ENCODE assay signal across 16 cellular contexts in the genomic region with DNA sequence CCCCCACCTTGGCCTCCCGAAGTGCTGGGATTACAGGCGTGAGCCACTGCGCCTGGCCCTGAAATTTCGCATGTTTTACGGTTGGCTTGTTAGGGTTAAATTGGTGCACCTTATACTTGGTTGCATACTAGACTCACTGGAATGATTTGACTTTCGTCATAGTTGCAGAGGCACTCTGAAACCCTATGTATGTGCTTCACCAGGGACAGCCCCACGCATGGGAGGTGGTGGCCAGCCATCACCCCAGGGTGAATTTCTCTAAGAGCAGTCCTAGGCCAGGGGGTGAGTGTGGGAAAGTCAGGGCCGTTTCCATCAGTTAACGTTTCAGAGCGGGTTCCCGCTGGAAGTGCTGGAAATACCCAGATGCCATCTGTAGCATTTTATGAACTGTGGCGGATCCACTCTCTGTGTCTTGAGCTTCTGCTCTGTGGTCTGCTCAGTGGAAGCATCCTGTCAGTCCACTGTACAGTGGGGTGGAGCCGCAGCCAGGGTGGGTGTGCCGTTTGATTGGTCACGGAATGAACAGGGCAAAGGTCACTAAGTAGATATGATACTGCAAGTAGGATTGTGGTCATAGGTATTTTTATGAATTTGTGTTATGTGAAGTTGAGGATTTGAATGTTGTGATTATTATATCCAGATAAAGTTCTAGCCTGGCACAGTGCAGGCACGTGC. TPM values are rescaled to one million over a fixed set of nuclear protein-coding genes. Genes with fewer than 3 reads are reported as not detected.
DNase-seq lines count a peak whose midpoint lies in the region; ATAC-seq, FAIRE-seq and TF ChIP-seq lines count a peak whose summit lies in the region.
"Had no signal": no experiment of that assay in that cellular context is flagged by ENCODE, and none has a peak within 500 bp of the region (broad histone marks: within the 10 kb centered on the region; RNA-seq: fewer than 3 reads in every experiment).

No MANE protein-coding gene starts in this region.

- H3K27me3 Mint-ChIP-seq in activated CD4-positive, alpha-beta T cell treated with anti-CD3 and anti-CD28 coated beads, Interleukin-2, amount 10 ng/mL, durations not matched to agents 24 days and 14 days: no peaks in the 10 kb centered on the region

- peaks cover 31% of the 10 kb centered on the region for H3K4me1 Mint-ChIP-seq in activated CD4-positive, alpha-beta T cell treated with anti-CD3 and anti-CD28 coated beads, Interleukin-2, amount 10 ng/mL, durations not matched to agents 24 days and 14 days

- peaks cover 23% of the 10 kb centered on the region for H3K4me1 ChIP-seq in colonic mucosa
- peaks cover 5 to 37% (median 15%) of the 10 kb centered on the region in 3 donors for H3K4me1 ChIP-seq in pancreas
- H3K4me1 ChIP-seq in gastrocnemius medialis: peaks cover 14% of the 10 kb centered on the region in 2 donors

- in situ Hi-C loops in brain microvascular endothelial cell (cut with HindIII; ENCODE audit: low pct_ligation_motif_present, low sequenced_read_pairs) (no loop called here), gastrocnemius medialis (cut with MboI; ENCODE audit: low sequenced_read_pairs in 4 of 4) (no loop called here)

- intact Hi-C loops in activated CD4-positive, alpha-beta T cell treated with anti-CD3 and anti-CD28 coated beads, Interleukin-2, amount 10 ng/mL, durations not matched to agents 24 days and 14 days (cut with micrococcal nuclease): no loop called here
- intact Hi-C loops in colonic mucosa (cut with DNase I): no loop called here
- intact Hi-C loops in pancreas (cut with DNase I): no loop called here
- intact Hi-C loops in gastrocnemius medialis (cut with DNase I; ENCODE audit: low total_unique reads): no loop called here

- WGBS in pancreas, 2 donors: 44 to 48% methylated on average over 16 of the region's 16 CpGs

- H3K36me3 ChIP-seq in colonic mucosa (no peaks in the 10 kb centered on the region), pancreas (no peaks in the 10 kb centered on the region), brain microvascular endothelial cell (replicated peaks) (peaks cover 5% of the 10 kb centered on the region), gastrocnemius medialis (no peaks in the 10 kb centered on the region)
- H3K36me3 ChIP-seq: tibial artery had no signal

- TF ChIP-seq POLR2A in gastrocnemius medialis (IDR thresholded peaks at IDR 0.05): no peak

- no peak for FAIRE-seq in pancreas (lab: Jason Lieb, UNC)

- H3K27me3 ChIP-seq in colonic mucosa (no peaks in the 10 kb centered on the region), pancreas (no peaks in the 10 kb centered on the region), brain microvascular endothelial cell (replicated peaks) (no peaks in the 10 kb centered on the region), gastrocnemius medialis (no peaks in the 10 kb centered on the region)
- H3K27me3 ChIP-seq: tibial artery had no signal

- H3K27ac ChIP-seq in colonic mucosa (peak overlapping the region; percentile 50), pancreas (no peak overlapping the region), brain microvascular endothelial cell (no peak overlapping the region), gastrocnemius medialis (no peak overlapping the region)
- H3K27ac ChIP-seq: tibial artery had no signal

- H3K9me3 ChIP-seq in colonic mucosa (no peaks in the 10 kb centered on the region), pancreas (no peaks in the 10 kb centered on the region), gastrocnemius medialis (no peaks in the 10 kb centered on the region)
- H3K9me3 ChIP-seq: tibial artery had no signal

- DNase-seq in activated CD4-positive, alpha-beta T cell treated with anti-CD3 and anti-CD28 coated beads, Interleukin-2, amount 10 ng/mL, durations not matched to agents 24 days and 14 days: no peak
- DNase-seq in activated CD4-positive, alpha-beta T cell treated with anti-CD3 and anti-CD28 coated beads for 48 hours: no peak
- DNase-seq in MV-4-11 (lab: John Stamatoyannopoulos, UW) (peak; percentile 29), colonic mucosa (peak; percentile 80), pancreas (peak in 1 of 6 donors; percentile 36), brain microvascular endothelial cell (no peak), gastrocnemius medialis (no peak)
- DNase-seq: cortex of kidney, KG1, NCI-H187 treated with DMSO at 0.1 percent for 48 hours, NCI-H69, Right ventricle myocardium superior, tibial artery had no signal

- peaks cover 10% of the 10 kb centered on the region for H3K36me3 Mint-ChIP-seq in activated CD4-positive, alpha-beta T cell treated with anti-CD3 and anti-CD28 coated beads, Interleukin-2, amount 10 ng/mL, durations not matched to agents 24 days and 14 days (ENCODE audit: low read depth)

- peak overlapping the region in 1 of 2 donors; percentile 26 for H3K9ac ChIP-seq in colonic mucosa (ENCODE audit: low read depth in 2 of 2, low read length in 2 of 2)

- H3K27ac Mint-ChIP-seq in activated CD4-positive, alpha-beta T cell treated with anti-CD3 and anti-CD28 coated beads, Interleukin-2, amount 10 ng/mL, durations not matched to agents 24 days and 14 days: peak overlapping the region; percentile 4

- TF ChIP-seq CTCF in colonic mucosa (IDR thresholded peaks at IDR 0.05) (no peak), pancreas (IDR thresholded peaks at IDR 0.05) (no peak), brain microvascular endothelial cell (IDR thresholded peaks at IDR 0.05; ENCODE audit: low read depth, low read length, missing control alignments) (no peak), gastrocnemius medialis (IDR thresholded peaks at IDR 0.05 in 4 of 5, conservative IDR thresholded peaks at IDR 0.05 in 1 of 5) (no peak)

- H3K4me3 ChIP-seq in colonic mucosa (no peak overlapping the region), pancreas (no peak overlapping the region), brain microvascular endothelial cell (ENCODE audit: low read depth, low read length) (no peak overlapping the region), gastrocnemius medialis (no peak overlapping the region)
- H3K4me3 ChIP-seq: tibial artery had no signal

- H3K4me3 Mint-ChIP-seq in activated CD4-positive, alpha-beta T cell treated with anti-CD3 and anti-CD28 coated beads, Interleukin-2, amount 10 ng/mL, durations not matched to agents 24 days and 14 days: no peak overlapping the region

- H3K9me3 Mint-ChIP-seq in activated CD4-positive, alpha-beta T cell treated with anti-CD3 and anti-CD28 coated beads, Interleukin-2, amount 10 ng/mL, durations not matched to agents 24 days and 14 days: no peaks in the 10 kb centered on the region

- ATAC-seq in pancreas (peak; percentile 9 to 46 (median 27)), gastrocnemius medialis (no peak), HG03342 (IDR thresholded peaks at IDR 0.05; ENCODE audit: unreplicated experiment) (no peak)

RNA-seq across cellular contexts. Expression of gene DNAJC5, which starts 13.2 kb away (rescaled TPM):
- 42.3 and 43.1 TPM in 2 replicates for total RNA-seq in activated CD4-positive, alpha-beta T cell treated with anti-CD3 and anti-CD28 coated beads, Interleukin-2, amount 10 ng/mL, durations not matched to agents 24 days and 14 days
- total RNA-seq in colonic mucosa: 10 to 100 TPM; 58.9 to 63.9 TPM
- total RNA-seq in pancreas: 10 to 100 TPM; 25.0 to 31.5 (median 29.2) TPM
- 10 to 100 TPM; 20.1 to 23.3 TPM for polyA plus RNA-seq in pancreas
- total RNA-seq in gastrocnemius medialis: 10 to 100 TPM; 18.5 to 26.4 (median 22.5) TPM

RNA-seq across cellular contexts. Expression of gene TPD52L2, which starts 43.1 kb away (rescaled TPM):
- 75.9 and 78.8 TPM in 2 replicates for total RNA-seq in activated CD4-positive, alpha-beta T cell treated with anti-CD3 and anti-CD28 coated beads, Interleukin-2, amount 10 ng/mL, durations not matched to agents 24 days and 14 days
- 10 to 100 TPM; 54.0 to 66.1 TPM for total RNA-seq in colonic mucosa
- total RNA-seq in pancreas: 10 to 100 TPM; 16.3 to 35.0 (median 22.3) TPM
- 10 to 100 TPM; 33.8 to 47.3 TPM for polyA plus RNA-seq in pancreas
- total RNA-seq in gastrocnemius medialis: 10 to 100 TPM; 57.7 to 92.4 (median 59.8) TPM

RNA-seq across cellular contexts. Expression of gene ABHD16B, which starts 46.8 kb away (rescaled TPM):
- 0.19 TPM in 1 of 2 replicates, not detected in the other for total RNA-seq in activated CD4-positive, alpha-beta T cell treated with anti-CD3 and anti-CD28 coated beads, Interleukin-2, amount 10 ng/mL, durations not matched to agents 24 days and 14 days
- total RNA-seq in colonic mucosa (not detected), pancreas (not detected), gastrocnemius medialis (not detected)
- under 1 TPM; 0.12 to 0.53 TPM for polyA plus RNA-seq in pancreas
- total RNA-seq: fibroblast of lung, mesenteric fat pad, Right ventricle myocardium superior had no signal
- polyA plus RNA-seq: fibroblast of lung had no signal

RNA-seq across cellular contexts. Expression of gene UCKL1, which starts 48.1 kb away (rescaled TPM):
- 48.1 and 49.5 TPM in 2 replicates for total RNA-seq in activated CD4-positive, alpha-beta T cell treated with anti-CD3 and anti-CD28 coated beads, Interleukin-2, amount 10 ng/mL, durations not matched to agents 24 days and 14 days
- total RNA-seq in colonic mucosa: 10 to 100 TPM; 33.6 to 49.5 TPM
- 10 to 100 TPM; 13.9 to 23.1 (median 17.2) TPM for total RNA-seq in pancreas
- 10 to 100 TPM; 67.8 to 84.7 TPM for polyA plus RNA-seq in pancreas
- 10 to 100 TPM; 22.0 to 46.4 (median 27.1) TPM for total RNA-seq in gastrocnemius medialis

Comparison
In these comparisons a context has a peak if more than half of its experiments do, and no peak if none do; other contexts are left out.
1. DNase-seq: peak in MV-4-11 (single experiment) and colonic mucosa (single experiment); none in activated CD4-positive, alpha-beta T cell treated with anti-CD3 and anti-CD28 coated beads, Interleukin-2, amount 10 ng/mL, durations not matched to agents 24 days and 14 days (single experiment), activated CD4-positive, alpha-beta T cell treated with anti-CD3 and anti-CD28 coated beads for 48 hours (single experiment), brain microvascular endothelial cell (single experiment) and gastrocnemius medialis (0 of 2).
2. ATAC-seq: peak in pancreas (4 of 4); none in gastrocnemius medialis (0 of 2) and HG03342 (single experiment).